In genomic region chr1:110258734-110259133, GRCh38 we compare ENCODE assay signal across 1 cellular context.
TF ChIP-seq lines count a peak whose summit lies in the region.

No MANE protein-coding gene starts in this region.

TF ChIP-seq in SK-N-SH treated with all-trans-retinoic acid at 6 μM for 48 hours, 23 proteins besides CTCF, POLR2A, EP300 and RAD21 (continued from another document):
- TF ChIP-seq PATZ1 (CRISPR knock-in tag; IDR thresholded peaks at IDR 0.05; ENCODE audit: borderline replicate concordance): no peak
- TF ChIP-seq TSHZ2 (CRISPR knock-in tag; IDR thresholded peaks at IDR 0.05): 0 out of 2 replicates have a peak, but pooled peaks have one; percentile 50
- TF ChIP-seq ZNF8 (CRISPR knock-in tag; IDR thresholded peaks at IDR 0.05): no peak
- TF ChIP-seq ZNF70 (CRISPR knock-in tag; IDR thresholded peaks at IDR 0.05): no peak
- peak; percentile 28; the same call in 1 of the 2 replicates for TF ChIP-seq TCF4 (CRISPR knock-in tag; IDR thresholded peaks at IDR 0.05; ENCODE audit: borderline replicate concordance)
- TF ChIP-seq OSR1 (CRISPR knock-in tag; IDR thresholded peaks at IDR 0.05): no peak
- TF ChIP-seq PPARA (CRISPR knock-in tag; IDR thresholded peaks at IDR 0.05; ENCODE audit: borderline replicate concordance): no peak
- no peak for TF ChIP-seq ZFP30 (CRISPR knock-in tag; IDR thresholded peaks at IDR 0.05)
- TF ChIP-seq SNAI2 (CRISPR knock-in tag; IDR thresholded peaks at IDR 0.05): no peak
- TF ChIP-seq ZC3H10 (CRISPR knock-in tag; IDR thresholded peaks at IDR 0.05): no peak
- TF ChIP-seq ZFP3 (CRISPR knock-in tag; IDR thresholded peaks at IDR 0.05): no peak
